ENCODE assay signal across 25 cellular contexts in the genomic region with DNA sequence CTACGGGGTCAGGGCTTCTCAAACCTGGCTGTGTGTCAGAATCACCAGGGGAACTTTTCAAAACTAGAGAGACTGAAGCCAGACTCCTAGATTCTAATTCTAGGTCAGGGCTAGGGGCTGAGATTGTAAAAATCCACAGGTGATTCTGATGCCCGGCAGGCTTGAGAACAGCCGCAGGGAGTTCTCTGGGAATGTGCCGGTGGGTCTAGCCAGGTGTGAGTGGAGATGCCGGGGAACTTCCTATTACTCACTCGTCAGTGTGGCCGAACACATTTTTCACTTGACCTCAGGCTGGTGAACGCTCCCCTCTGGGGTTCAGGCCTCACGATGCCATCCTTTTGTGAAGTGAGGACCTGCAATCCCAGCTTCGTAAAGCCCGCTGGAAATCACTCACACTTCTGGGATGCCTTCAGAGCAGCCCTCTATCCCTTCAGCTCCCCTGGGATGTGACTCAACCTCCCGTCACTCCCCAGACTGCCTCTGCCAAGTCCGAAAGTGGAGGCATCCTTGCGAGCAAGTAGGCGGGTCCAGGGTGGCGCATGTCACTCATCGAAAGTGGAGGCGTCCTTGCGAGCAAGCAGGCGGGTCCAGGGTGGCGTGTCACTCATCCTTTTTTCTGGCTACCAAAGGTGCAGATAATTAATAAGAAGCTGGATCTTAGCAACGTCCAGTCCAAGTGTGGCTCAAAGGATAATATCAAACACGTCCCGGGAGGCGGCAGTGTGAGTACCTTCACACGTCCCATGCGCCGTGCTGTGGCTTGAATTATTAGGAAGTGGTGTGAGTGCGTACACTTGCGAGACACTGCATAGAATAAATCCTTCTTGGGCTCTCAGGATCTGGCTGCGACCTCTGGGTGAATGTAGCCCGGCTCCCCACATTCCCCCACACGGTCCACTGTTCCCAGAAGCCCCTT. TPM values are rescaled to one million over a fixed set of nuclear protein-coding genes. Genes with fewer than 3 reads are reported as not detected.
DNase-seq lines count a peak whose midpoint lies in the region; ATAC-seq, FAIRE-seq and TF ChIP-seq lines count a peak whose summit lies in the region.
"Had no signal": no experiment of that assay in that cellular context is flagged by ENCODE, and none has a peak within 500 bp of the region (broad histone marks: within the 10 kb centered on the region; RNA-seq: fewer than 3 reads in every experiment).

No MANE protein-coding gene starts in this region.

- H3K79me2 ChIP-seq in SK-N-SH (ENCODE audit: insufficient read depth) (no peaks in the 10 kb centered on the region), hepatocyte (no peaks in the 10 kb centered on the region)

- H2AFZ ChIP-seq in SK-N-SH (ENCODE audit: low read depth) (no peak overlapping the region), hepatocyte (no peak overlapping the region)

- no peak overlapping the region for H3K27ac Mint-ChIP-seq in T-helper 2 cell treated with Interferon-gamma antibody and Interleukin-4, amounts not matched to agents 5 μg/mL and 100 μg/mL, for 36 hours
- H3K27ac Mint-ChIP-seq: immature natural killer cell; memory B cell; natural killer cell; progenitor cell of endocrine pancreas; stimulated activated naive B cell treated with anti-CD40 and anti-IgM and Interleukin-4, amounts not matched to agents 10 μg/mL and 1 μg/mL and 100 μg/mL, for 72 hours had no signal

- H3K36me3 ChIP-seq in SK-N-SH (replicated peaks in 1 of 2; ENCODE audit: control insufficient read depth in 1 of 2, insufficient read depth in 2 of 2, low read length in 1 of 2) (no peaks in the 10 kb centered on the region), hepatocyte (replicated peaks; ENCODE audit: insufficient read depth, low read depth) (no peaks in the 10 kb centered on the region)
- H3K36me3 ChIP-seq: transverse colon had no signal

- peak; percentile 46 for FAIRE-seq in A549 (lab: Jason Lieb, UNC)
- FAIRE-seq: endothelial cell of umbilical vein, H1 had no signal

- H3K4me1 ChIP-seq in A549 (peaks cover 8% of the 10 kb centered on the region; the same call in 2 of the 3 replicates), SK-N-SH (ENCODE audit: control insufficient read depth in 1 of 2, insufficient read depth in 2 of 2, low read depth in 1 of 2, low read length in 1 of 2) (peaks cover 0 to 18% of the 10 kb centered on the region in 2 experiments; a peak in 1 of 4 replicates), hepatocyte (ENCODE audit: insufficient read depth) (no peaks in the 10 kb centered on the region)
- H3K4me1 ChIP-seq: transverse colon had no signal

- H3K4me2 ChIP-seq in A549: peak overlapping the region; percentile 98
- H3K4me2 ChIP-seq in SK-N-SH: peak overlapping the region; percentile 26; the same call in 1 of the 2 replicates
- H3K4me2 ChIP-seq in hepatocyte: no peak overlapping the region

- no peak for TF ChIP-seq POLR2A in A549 (IDR thresholded peaks at IDR 0.05; ENCODE audit: low read length)

- H3F3A ChIP-seq in SK-N-SH (replicated peaks; ENCODE audit: insufficient read depth): no peaks in the 10 kb centered on the region

- TF ChIP-seq CTCF in A549 (IDR thresholded peaks at IDR 0.05) (no peak), SK-N-SH (IDR thresholded peaks at IDR 0.05) (no peak), fibroblast of the aortic adventitia (IDR thresholded peaks at IDR 0.05; ENCODE audit: insufficient read depth, low read length) (no peak), hepatocyte (IDR thresholded peaks at IDR 0.05; ENCODE audit: poor library complexity) (no peak)

- no peak for TF ChIP-seq RAD21 in A549 (conservative IDR thresholded peaks at IDR 0.05 in 1 of 2, IDR thresholded peaks at IDR 0.05 in 1 of 2)
- TF ChIP-seq RAD21 in SK-N-SH (IDR thresholded peaks at IDR 0.05; ENCODE audit: low read length): no peak

- DNase-seq in A549 (ENCODE audit: low read depth in 1 of 2, low spot score in 1 of 2): peak; percentile 73 to 84
- peak; percentile 79 for DNase-seq in HPDE6-E6E7 (ENCODE audit: extremely low spot score)
- DNase-seq in SK-N-SH: no peak
- peak; percentile 76 for DNase-seq in fibroblast of the aortic adventitia (ENCODE audit: low read depth)
- DNase-seq in T-helper 2 cell treated with Interferon-gamma antibody and Interleukin-4, amounts not matched to agents 5 μg/mL and 100 μg/mL, for 36 hours (ENCODE audit: low spot score): no peak
- no peak for DNase-seq in hepatocyte (ENCODE audit: low spot score)
- no peak for DNase-seq in COLO668 (lab: John Stamatoyannopoulos, UW; ENCODE audit: unreplicated experiment)
- DNase-seq: ACHN; activated CD4-positive, CD25-positive, alpha-beta regulatory T cell treated with anti-CD3 and anti-CD28 coated beads, Interleukin-2, amount 50 U/mL, for 72 hours; activated gamma-delta T cell; COR-L47; glutamatergic neuron; immature natural killer cell; natural killer cell; NCI-H1105 treated with DMSO at 0.1 percent for 48 hours; NCI-H2171 treated with DMSO at 0.1 percent for 48 hours; Right ventricle myocardium superior; stimulated activated naive B cell treated with anti-CD40 and anti-IgM and Interleukin-4, amounts not matched to agents 10 μg/mL and 1 μg/mL and 100 μg/mL, for 72 hours; transverse colon had no signal

- CTCF ChIA-PET in A549 (lab: Yijun Ruan, JAX) (interaction anchor here (0.6 to 13.0 kb wide), 26 partner anchors 8 to 369 kb away, joined by 3 to 127 read pairs (median 5); a partner anchor contains a TSS), SK-N-SH (lab: Yijun Ruan, JAX) (interaction anchor here (0.7 to 1.4 kb wide), 2 partner anchors 11 to 34 kb away, joined by 3 read pairs; a partner anchor contains a TSS)

- peaks cover 2% of the 10 kb centered on the region for H3K27me3 Mint-ChIP-seq in T-helper 2 cell treated with Interferon-gamma antibody and Interleukin-4, amounts not matched to agents 5 μg/mL and 100 μg/mL, for 36 hours (ENCODE audit: low read depth)

- no peak overlapping the region for H3K4me3 Mint-ChIP-seq in T-helper 2 cell treated with Interferon-gamma antibody and Interleukin-4, amounts not matched to agents 5 μg/mL and 100 μg/mL, for 36 hours
- H3K4me3 Mint-ChIP-seq: immature natural killer cell; memory B cell; natural killer cell; stimulated activated naive B cell treated with anti-CD40 and anti-IgM and Interleukin-4, amounts not matched to agents 10 μg/mL and 1 μg/mL and 100 μg/mL, for 72 hours had no signal

- 26% methylated on average over 33 of the region's 33 CpGs for WGBS in A549 (ENCODE audit: missing lambda C conversion rate)
- WGBS in SK-N-SH (ENCODE audit: low lambda C conversion rate): 78% methylated on average over 33 of the region's 33 CpGs
- 91% methylated on average over 33 of the region's 33 CpGs for whole genome bisulfite sequencing in hepatocyte (ENCODE audit: low lambda C conversion rate, missing lambda C conversion rate)

- H3K9me2 ChIP-seq in SK-N-SH: no peaks in the 10 kb centered on the region
- H3K9me2 ChIP-seq in hepatocyte (replicated peaks; ENCODE audit: insufficient read depth): no peaks in the 10 kb centered on the region

- H3K4me1 Mint-ChIP-seq in T-helper 2 cell treated with Interferon-gamma antibody and Interleukin-4, amounts not matched to agents 5 μg/mL and 100 μg/mL, for 36 hours (ENCODE audit: low read depth): no peaks in the 10 kb centered on the region
- H3K4me1 Mint-ChIP-seq: natural killer cell; stimulated activated naive B cell treated with anti-CD40 and anti-IgM and Interleukin-4, amounts not matched to agents 10 μg/mL and 1 μg/mL and 100 μg/mL, for 72 hours had no signal

- no peaks in the 10 kb centered on the region for H3K9me3 Mint-ChIP-seq in T-helper 2 cell treated with Interferon-gamma antibody and Interleukin-4, amounts not matched to agents 5 μg/mL and 100 μg/mL, for 36 hours
- H3K9me3 Mint-ChIP-seq: immature natural killer cell, natural killer cell had no signal

- peak overlapping the region; percentile 39 for H3K4me3 ChIP-seq in A549
- H3K4me3 ChIP-seq in SK-N-SH (ENCODE audit: low read depth in 2 of 2, low read length in 1 of 2): no peak overlapping the region
- no peak overlapping the region for H3K4me3 ChIP-seq in fibroblast of the aortic adventitia (ENCODE audit: low read depth, low read length)
- H3K4me3 ChIP-seq in hepatocyte: no peak overlapping the region
- H3K4me3 ChIP-seq: transverse colon had no signal

- H3K27ac ChIP-seq in A549 (peak overlapping the region in 1 of 2 experiments; percentile 27; a peak in 2 of 6 replicates), SK-N-SH (ENCODE audit: low read depth in 2 of 2, low read length in 1 of 2) (no peak overlapping the region), hepatocyte (no peak overlapping the region)
- H3K27ac ChIP-seq: transverse colon had no signal

- no peaks in the 10 kb centered on the region for H3K36me3 Mint-ChIP-seq in T-helper 2 cell treated with Interferon-gamma antibody and Interleukin-4, amounts not matched to agents 5 μg/mL and 100 μg/mL, for 36 hours (ENCODE audit: low read depth)
- H3K36me3 Mint-ChIP-seq: immature natural killer cell; memory B cell; natural killer cell; stimulated activated naive B cell treated with anti-CD40 and anti-IgM and Interleukin-4, amounts not matched to agents 10 μg/mL and 1 μg/mL and 100 μg/mL, for 72 hours had no signal

- POLR2A ChIA-PET in A549 (lab: Yijun Ruan, JAX) (no interaction called here), SK-N-SH (lab: Yijun Ruan, JAX) (no interaction called here)

- TF ChIP-seq EP300 in A549 (IDR thresholded peaks at IDR 0.05) (no peak), SK-N-SH (IDR thresholded peaks at IDR 0.05; ENCODE audit: borderline replicate concordance in 1 of 2, low read depth in 1 of 2, low read length in 1 of 2) (no peak)

- no peak overlapping the region for H3K9ac ChIP-seq in SK-N-SH

- ATAC-seq in A549 (peak; percentile 84 to 85), GM21786 (IDR thresholded peaks at IDR 0.05; ENCODE audit: unreplicated experiment) (no peak)
- ATAC-seq: natural killer cell; stimulated activated naive B cell treated with anti-CD40 and anti-IgM and Interleukin-4, amounts not matched to agents 10 μg/mL and 1 μg/mL and 100 μg/mL, for 72 hours had no signal

- H4K20me1 ChIP-seq in SK-N-SH (ENCODE audit: insufficient read depth): no peaks in the 10 kb centered on the region
- H4K20me1 ChIP-seq in hepatocyte (ENCODE audit: insufficient read depth, poor library complexity, severe bottlenecking): no peaks in the 10 kb centered on the region

- H3K9me3 ChIP-seq in A549 (no peaks in the 10 kb centered on the region), SK-N-SH (no peaks in the 10 kb centered on the region), hepatocyte (ENCODE audit: low read depth) (no peaks in the 10 kb centered on the region)
- H3K9me3 ChIP-seq: transverse colon had no signal

- H3K27me3 ChIP-seq in SK-N-SH (ENCODE audit: insufficient read depth) (no peaks in the 10 kb centered on the region), hepatocyte (no peaks in the 10 kb centered on the region)
- H3K27me3 ChIP-seq: transverse colon had no signal

RNA-seq across cellular contexts. Expression of a gene that starts 10.9 kb away (rescaled TPM):
- polyA plus RNA-seq in A549 (2011; rRNA removed): not detected in 2 replicates
- polyA plus RNA-seq in A549 (2012; cell fraction: cytosol; rRNA removed): not detected in 2 replicates
- not detected in 2 replicates for polyA plus RNA-seq in A549 (2012; cell fraction: nucleus; rRNA removed)
- polyA plus RNA-seq in A549 (2017; fragmentation: RNase III; extraction: RNeasy Plus Mini Kit Qiagen cat#74134 plus additional on column Dnase treatment): not detected in 3 replicates
- polyA minus RNA-seq in A549 (2011; rRNA and poly(A)+ RNA removed): not detected in 2 replicates
- polyA plus RNA-seq in SK-N-SH (2012; rRNA removed): not detected in 2 replicates
- not detected in 2 replicates for polyA plus RNA-seq in SK-N-SH (2012; cell fraction: cytosol; rRNA removed)
- polyA plus RNA-seq in SK-N-SH (2012; cell fraction: nucleus; rRNA removed): not detected in 2 replicates
- total RNA-seq in fibroblast of the aortic adventitia (ENCODE audit: low replicate concordance): not detected in 2 replicates
- not detected in 2 replicates for total RNA-seq in hepatocyte
- not detected in 2 replicates for polyA plus RNA-seq in hepatocyte
- total RNA-seq: endothelial cell of umbilical vein; H1; natural killer cell; progenitor cell of endocrine pancreas; Right ventricle myocardium superior; T-helper 2 cell treated with Interferon-gamma antibody and Interleukin-4, amounts not matched to agents 100 ng/mL and 5 ng/mL, for 36 hours; transverse colon had no signal
- polyA plus RNA-seq: endothelial cell of umbilical vein, H1, immature natural killer cell had no signal

Comparison
In these comparisons a context has a peak if more than half of its experiments do, and no peak if none do; other contexts are left out.
1. DNase-seq: peak in A549 (2 of 2), HPDE6-E6E7 (single experiment) and fibroblast of the aortic adventitia (single experiment); none in SK-N-SH (single experiment), T-helper 2 cell treated with Interferon-gamma antibody and Interleukin-4, amounts not matched to agents 5 μg/mL and 100 μg/mL, for 36 hours (single experiment), hepatocyte (single experiment) and COLO668 (single experiment).